ENCODE assay signal across 8 cellular contexts in the genomic region with DNA sequence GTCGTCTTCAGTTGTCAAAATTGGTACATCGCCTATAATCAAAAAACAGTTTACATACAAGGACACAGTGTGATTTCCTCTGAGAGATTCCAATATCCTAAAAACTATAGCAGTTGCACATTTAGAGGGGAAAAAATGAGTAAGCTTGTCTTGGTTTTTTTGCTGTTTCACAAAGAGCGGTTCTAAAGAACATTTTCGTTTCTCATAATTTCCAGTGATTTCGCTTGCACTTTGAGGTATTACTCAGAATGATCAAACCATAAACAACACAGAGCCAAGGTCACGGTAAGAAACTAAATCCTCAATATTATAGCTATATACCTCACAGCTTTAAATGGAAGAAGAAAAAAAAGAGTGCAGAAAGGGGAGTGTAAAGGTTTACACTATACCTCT. TPM values are rescaled to one million over a fixed set of nuclear protein-coding genes. Genes with fewer than 3 reads are reported as not detected.
DNase-seq lines count a peak whose midpoint lies in the region; ATAC-seq and TF ChIP-seq lines count a peak whose summit lies in the region.

No MANE protein-coding gene starts in this region.

- H3K36me3 ChIP-seq in brain microvascular endothelial cell (replicated peaks) = no peaks in the 10 kb centered on the region
- no peaks in the 10 kb centered on the region for H3K36me3 ChIP-seq in mucosa of descending colon (ENCODE audit: low read depth)

- TF ChIP-seq CTCF in CD14-positive monocyte (IDR thresholded peaks at IDR 0.05) = no peak
- TF ChIP-seq CTCF in brain microvascular endothelial cell (IDR thresholded peaks at IDR 0.05; ENCODE audit: low read depth, low read length, missing control alignments) = no peak
- TF ChIP-seq CTCF in mucosa of descending colon (IDR thresholded peaks at IDR 0.05) = no peak

- peaks cover 4 to 12% (median 9%) of the 10 kb centered on the region in 7 donors for H3K9me3 Mint-ChIP-seq in CD14-positive monocyte

- H3K27me3 ChIP-seq in brain microvascular endothelial cell (replicated peaks) = no peaks in the 10 kb centered on the region

- peaks cover 0 to 5% (median 0%) of the 10 kb centered on the region in 3 donors for H3K27me3 Mint-ChIP-seq in CD14-positive monocyte (ENCODE audit: low read depth in 3 of 3)

- H3K27ac Mint-ChIP-seq in CD14-positive monocyte = peak overlapping the region in 1 of 7 donors; percentile 20

- intact Hi-C loops in CD14-positive monocyte (cut with micrococcal nuclease) = no loop called here
- intact Hi-C loops in mucosa of descending colon (cut with DNase I, micrococcal nuclease) = no loop called here

- H3K4me3 ChIP-seq in brain microvascular endothelial cell (ENCODE audit: low read depth, low read length) = peak overlapping the region; percentile 87
- H3K4me3 ChIP-seq in mucosa of descending colon = no peak overlapping the region

- H3K27ac ChIP-seq in brain microvascular endothelial cell = no peak overlapping the region

- peaks cover 30 to 31% of the 10 kb centered on the region in 2 donors for H3K36me3 Mint-ChIP-seq in CD14-positive monocyte

- no peaks in the 10 kb centered on the region for H3K9me3 ChIP-seq in mucosa of descending colon

- H3K4me3 Mint-ChIP-seq in CD14-positive monocyte = peak overlapping the region; percentile 87 to 89

- peaks cover 14% of the 10 kb centered on the region for H3K4me1 Mint-ChIP-seq in CD14-positive monocyte

- DNase-seq in CD14-positive monocyte (ENCODE audit: low spot score) (no peak), brain microvascular endothelial cell (no peak), mucosa of descending colon (no peak), DMS79 (lab: John Stamatoyannopoulos, UW) (no peak), HuH-7.5 (ENCODE audit: low spot score) (no peak)
- no peak for DNase-seq in stimulated activated CD4-positive, alpha-beta T cell treated with anti-CD3 and anti-CD28 coated beads, Interleukin-12 subunit alpha, Interleukin-12 subunit beta, amount 100 ng/mL, for 4 hours

- in situ Hi-C loops in brain microvascular endothelial cell (cut with HindIII; ENCODE audit: low pct_ligation_motif_present, low sequenced_read_pairs) = no loop called here

- H3K4me1 ChIP-seq in mucosa of descending colon (ENCODE audit: low read depth) = no peaks in the 10 kb centered on the region

- peak; percentile 51 for ATAC-seq in GM19351 (IDR thresholded peaks at IDR 0.05; ENCODE audit: unreplicated experiment)
- peak; percentile 49 for ATAC-seq in HG03432 (IDR thresholded peaks at IDR 0.05; ENCODE audit: unreplicated experiment)
- ATAC-seq in mucosa of descending colon = peak; percentile 5

RNA-seq across cellular contexts. Expression of gene MTX3, which starts 0.9 kb away (rescaled TPM):
- under 1 TPM; 0.43 to 0.68 TPM for polyA plus RNA-seq in CD14-positive monocyte
- 10 to 100 TPM in 1 of 3 donors, 1 to 10 TPM in 2; 7.9 to 15.3 (median 8.8) TPM for total RNA-seq in mucosa of descending colon

RNA-seq across cellular contexts. Expression of gene THBS4, which starts 44.9 kb away (rescaled TPM):
- not detected for polyA plus RNA-seq in CD14-positive monocyte
- 10 to 100 TPM in 1 of 3 donors, 1 to 10 TPM in 1, under 1 TPM in 1; 0.84 to 26.2 (median 4.8) TPM for total RNA-seq in mucosa of descending colon
